23 cellular contexts compared by ENCODE assay signal in genomic region chr9:93613791-93614190, GRCh38.
"Had no signal": no experiment of that assay in that cellular context is flagged by ENCODE, and none has a peak within 500 bp of the region (broad histone marks: within the 10 kb centered on the region; RNA-seq: fewer than 3 reads in every experiment).

No MANE protein-coding gene starts in this region.

- H3K27me3 ChIP-seq: dorsolateral prefrontal cortex, heart left ventricle, pancreas, spleen, stomach, transverse colon had no signal

- H3K4me3 Mint-ChIP-seq: natural killer cell, neural crest cell had no signal

- H3K4me3 ChIP-seq: dorsolateral prefrontal cortex, heart left ventricle, mucosa of descending colon, pancreas, prostate gland, spleen, stomach, thoracic aorta, transverse colon had no signal

- H3K27ac Mint-ChIP-seq: natural killer cell had no signal

- DNase-seq: cortex of kidney; dorsolateral prefrontal cortex; effector CD8-positive, alpha-beta T cell; heart left ventricle; hippocampal formation; left colon; mammary epithelial cell; mucosa of descending colon; natural killer cell; nucleus accumbens; pancreas; retina; spleen; stimulated activated CD4-positive, alpha-beta T cell treated with anti-CD3 and anti-CD28 coated beads, Interleukin-15, amount 100 ng/mL, for 24 hours; stimulated activated CD4-positive, alpha-beta T cell treated with anti-CD3 and anti-CD28 coated beads, Interleukin-1b, Interleukin-23, amount 100 ng/mL, for 48 hours; stimulated activated CD4-positive, alpha-beta T cell treated with anti-CD3 and anti-CD28 coated beads, Interleukin-4, amount 100 ng/mL, for 24 hours; stimulated activated naive CD4-positive, alpha-beta T cell; stomach; substantia nigra; transverse colon had no signal

- H3K9me3 ChIP-seq: pancreas, prostate gland had no signal

- H3K4me1 ChIP-seq: prostate gland had no signal

- H3K36me3 ChIP-seq: heart left ventricle, pancreas, prostate gland, spleen, thoracic aorta, transverse colon had no signal

- H3K27ac ChIP-seq: dorsolateral prefrontal cortex, heart left ventricle, pancreas, prostate gland, spleen, stomach, thoracic aorta, transverse colon had no signal
